Comparison of ENCODE assay signal across 8 cellular contexts in genomic region chr12:22627351-22627750, GRCh38. TPM values are rescaled to one million over a fixed set of nuclear protein-coding genes. Genes with fewer than 3 reads are reported as not detected.
A peak's percentile ranks its signal among the peaks of the same experiment; 100 is the strongest.
DNase-seq lines count a peak whose midpoint lies in the region; TF ChIP-seq lines count a peak whose summit lies in the region.

No MANE protein-coding gene starts in this region.

- TF ChIP-seq CTCF in HL-60 (IDR thresholded peaks at IDR 0.05; ENCODE audit: insufficient read depth, low read length): no peak
- TF ChIP-seq CTCF in brain (conservative IDR thresholded peaks at IDR 0.05): no peak
- TF ChIP-seq CTCF in GM13977 (IDR thresholded peaks at IDR 0.05; ENCODE audit: extremely low read depth, insufficient read depth, missing control alignments): no peak

- H2AK5ac ChIP-seq in mesendoderm (ENCODE audit: low read length): no peak overlapping the region

- WGBS in mesendoderm (ENCODE audit: extremely low coverage, insufficient coverage, low lambda C conversion rate): no CpG with 5 or more reads among the region's 3 CpGs

- H4K5ac ChIP-seq in mesendoderm (ENCODE audit: low read length): no peak overlapping the region

- H3K27me3 ChIP-seq in ACC112 (ENCODE audit: insufficient read depth, low read length) (no peaks in the 10 kb centered on the region), HL-60 (ENCODE audit: insufficient read depth, poor library complexity, severe bottlenecking) (no peaks in the 10 kb centered on the region), mesendoderm (ENCODE audit: insufficient read depth, low read length, poor library complexity) (no peaks in the 10 kb centered on the region)

- peaks cover 23% of the 10 kb centered on the region for H3K36me3 Mint-ChIP-seq in brain

- no peaks in the 10 kb centered on the region for H3K36me3 ChIP-seq in ACC112 (ENCODE audit: insufficient read depth, low read length)
- H3K36me3 ChIP-seq in mesendoderm (ENCODE audit: control insufficient read depth, insufficient read depth, low read length): no peaks in the 10 kb centered on the region

- H3K79me1 ChIP-seq in mesendoderm (ENCODE audit: low read length): no peaks in the 10 kb centered on the region

- no peak overlapping the region for H3K18ac ChIP-seq in mesendoderm (ENCODE audit: low read length)

- no peak overlapping the region for H4K8ac ChIP-seq in mesendoderm (ENCODE audit: low read depth, low read length)

- H3K27me3 Mint-ChIP-seq in brain: peaks cover 13% of the 10 kb centered on the region

- no peak overlapping the region for H3K4ac ChIP-seq in mesendoderm (ENCODE audit: low read depth, low read length)

- no peak overlapping the region for H3K56ac ChIP-seq in mesendoderm (ENCODE audit: low read length)

- no peak overlapping the region for H2BK15ac ChIP-seq in mesendoderm (replicated peaks; ENCODE audit: low read depth)

- no peak overlapping the region for H2AFZ ChIP-seq in ACC112 (ENCODE audit: low read length, unreplicated experiment)

- peaks cover 67% of the 10 kb centered on the region for H3K4me1 Mint-ChIP-seq in brain

- in situ Hi-C loops in GM13977 (cut with MboI; ENCODE audit: low pct_unique_long_range_greater_than_20kb, low sequenced_read_pairs, unreplicated experiment): no loop called here

- peak overlapping the region; percentile 88 to 98 (median 91) for H3K4me3 Mint-ChIP-seq in brain

- DNase-seq in HL-60 (ENCODE audit: low read depth in 1 of 2, low spot score in 1 of 2): no peak
- no peak for DNase-seq in mesendoderm
- DNase-seq in GM13977 (ENCODE audit: low spot score): no peak
- no peak for DNase-seq in AG20443 (ENCODE audit: low spot score)
- DNase-seq in NCI-H128 (lab: John Stamatoyannopoulos, UW; ENCODE audit: unreplicated experiment): no peak
- no peak for DNase-seq in SW 1271 (lab: John Stamatoyannopoulos, UW)

- H2BK120ac ChIP-seq in mesendoderm (ENCODE audit: low read depth, low read length): no peak overlapping the region

- H3K9me3 Mint-ChIP-seq in brain: peaks cover 0 to 3% (median 0%) of the 10 kb centered on the region in 5 experiments

- H3K79me2 ChIP-seq in ACC112 (ENCODE audit: control insufficient read depth, insufficient read depth, low read length, unreplicated experiment): peaks cover 57% of the 10 kb centered on the region
- peaks cover 28% of the 10 kb centered on the region for H3K79me2 ChIP-seq in mesendoderm (ENCODE audit: control insufficient read depth, insufficient read depth, low read length)

- no peak overlapping the region for H3K27ac ChIP-seq in ACC112 (ENCODE audit: low read depth, low read length)
- H3K27ac ChIP-seq in HL-60 (replicated peaks): peak overlapping the region; percentile 93; the same call in 1 of the 2 replicates
- H3K27ac ChIP-seq in mesendoderm (ENCODE audit: low read depth, low read length): no peak overlapping the region

- H2BK5ac ChIP-seq in mesendoderm (ENCODE audit: low read length): no peak overlapping the region

- no peak overlapping the region for H3K23ac ChIP-seq in mesendoderm (ENCODE audit: low read length)

- H3K4me3 ChIP-seq in ACC112 (ENCODE audit: low read depth, low read length): peak overlapping the region; percentile 92
- H3K4me3 ChIP-seq in HL-60 (replicated peaks; ENCODE audit: insufficient read depth, low read length): peak overlapping the region; percentile 97
- no peak overlapping the region for H3K4me3 ChIP-seq in mesendoderm (ENCODE audit: low read length)

- H3K4me1 ChIP-seq in ACC112 (ENCODE audit: control insufficient read depth, insufficient read depth, low read length, unreplicated experiment) (peaks cover 21% of the 10 kb centered on the region), mesendoderm (ENCODE audit: control insufficient read depth, low read depth, low read length) (no peaks in the 10 kb centered on the region)

- H3K27ac Mint-ChIP-seq in brain: peak overlapping the region; percentile 50 to 98 (median 71)

- no peak overlapping the region for H3K4me2 ChIP-seq in mesendoderm (ENCODE audit: low read length)

- H3K9ac ChIP-seq in mesendoderm (ENCODE audit: low read length): peak overlapping the region; percentile 53

RNA-seq across cellular contexts. Expression of gene ETNK1, which starts 2.4 kb away (rescaled TPM):
- polyA plus RNA-seq in brain (ENCODE audit: insufficient read depth, low read depth, low replicate concordance): 4.2 TPM
- 18.8 TPM for polyA plus RNA-seq in mesendoderm (2013, experiment 1 of 2)
- 17.8 TPM for polyA plus RNA-seq in mesendoderm (2013, experiment 2 of 2)
